Comparison of ENCODE assay signal across 1 cellular context in genomic region chr16:87216824-87217205, GRCh38.
TF ChIP-seq lines count a peak whose summit lies in the region.

No MANE protein-coding gene starts in this region.

TF ChIP-seq in WTC11, 78 proteins besides CTCF, POLR2A, EP300 and RAD21 (continued from another document):
- TF ChIP-seq ATF6 (CRISPR knock-in tag; IDR thresholded peaks at IDR 0.05) = no peak
